ENCODE assay signal across 1 cellular context in genomic region chr7:7858559-7858958, GRCh38.
TF ChIP-seq lines count a peak whose summit lies in the region.

No MANE protein-coding gene starts in this region.

TF ChIP-seq in GM12878, 131 proteins besides CTCF, POLR2A, EP300 and RAD21:
- TF ChIP-seq CEBPZ (IDR thresholded peaks at IDR 0.05; ENCODE audit: low read depth, low read length) (no peak), IKZF2 (IDR thresholded peaks at IDR 0.05) (peak; percentile 84 to 86), SREBF2 (IDR thresholded peaks at IDR 0.05; ENCODE audit: low read length) (no peak), JUNB (IDR thresholded peaks at IDR 0.05) (peak; percentile 46; the same call in 1 of the 2 replicates), NBN (IDR thresholded peaks at IDR 0.05) (0 out of 2 replicates have a peak, but pooled peaks have one; percentile 38), RAD51 (IDR thresholded peaks at IDR 0.05) (peak; percentile 46; the same call in 1 of the 2 replicates), SPI1 (IDR thresholded peaks at IDR 0.05; ENCODE audit: borderline replicate concordance, insufficient read depth, low read depth, low read length) (peak; percentile 54; the same call in 1 of the 2 replicates), TARDBP (IDR thresholded peaks at IDR 0.05; ENCODE audit: borderline replicate concordance) (no peak), MTA2 (IDR thresholded peaks at IDR 0.05; ENCODE audit: low read depth) (peak; percentile 39), ZBTB40 (IDR thresholded peaks at IDR 0.05; ENCODE audit: borderline replicate concordance) (peak; percentile 44; the same call in 1 of the 2 replicates), RELB (IDR thresholded peaks at IDR 0.05; ENCODE audit: low read depth) (peak; percentile 66), CHD2 (IDR thresholded peaks at IDR 0.05; ENCODE audit: borderline replicate concordance, low read depth, low read length) (no peak), TAF1 (IDR thresholded peaks at IDR 0.05; ENCODE audit: borderline replicate concordance, low read depth, low read length) (no peak), E2F4 (IDR thresholded peaks at IDR 0.05; ENCODE audit: low read depth, low read length) (no peak), WRNIP1 (IDR thresholded peaks at IDR 0.05; ENCODE audit: borderline replicate concordance, low read depth, low read length) (no peak), BHLHE40 (IDR thresholded peaks at IDR 0.05; ENCODE audit: borderline replicate concordance in 1 of 2, low read depth in 2 of 2, low read length in 1 of 2) (no peak), RELA (IDR thresholded peaks at IDR 0.05; ENCODE audit: borderline replicate concordance, partially characterized antibody) (no peak), GABPA (IDR thresholded peaks at IDR 0.05; ENCODE audit: low read depth) (peak; percentile 50; the same call in 1 of the 2 replicates), IRF5 (IDR thresholded peaks at IDR 0.05; ENCODE audit: borderline replicate concordance) (no peak), RUNX3 (IDR thresholded peaks at IDR 0.05; ENCODE audit: low read length) (0 out of 2 replicates have a peak, but pooled peaks have one; percentile 12), IKZF1 (conservative IDR thresholded peaks at IDR 0.05) (peak; percentile 64), ETV6 (conservative IDR thresholded peaks at IDR 0.05 in 1 of 2, IDR thresholded peaks at IDR 0.05 in 1 of 2; ENCODE audit: borderline replicate concordance in 1 of 2, low read depth in 1 of 2) (peak in 1 of 2 experiments; percentile 92; a peak in 2 of 4 replicates), EED (IDR thresholded peaks at IDR 0.05; ENCODE audit: low read depth) (peak; percentile 92), BCL11A (IDR thresholded peaks at IDR 0.05; ENCODE audit: low read depth, low read length) (peak; percentile 13; the same call in 1 of the 2 replicates)
